8 cellular contexts compared by ENCODE assay signal in genomic region chr6:33201147-33201545, GRCh38. TPM values are rescaled to one million over a fixed set of nuclear protein-coding genes. Genes with fewer than 3 reads are reported as not detected.
A peak's percentile ranks its signal among the peaks of the same experiment; 100 is the strongest.
DNase-seq lines count a peak whose midpoint lies in the region; ATAC-seq, FAIRE-seq and TF ChIP-seq lines count a peak whose summit lies in the region.

No MANE protein-coding gene starts in this region.

- DNase-seq in T-cell (no peak), sigmoid colon (no peak), left colon (no peak), NOMO-1 treated with dmso at 0.1 percent for 144 hours (lab: John Stamatoyannopoulos, UW; ENCODE audit: unreplicated experiment) (no peak), urothelium cell line (ENCODE audit: low spot score) (no peak)

- H3K4me1 ChIP-seq in gastroesophageal sphincter (peaks cover 13 to 74% (median 30%) of the 10 kb centered on the region in 3 donors), sigmoid colon (peaks cover 0 to 68% (median 52%) of the 10 kb centered on the region in 4 donors)

- H3K9me3 Mint-ChIP-seq in T-cell: no peaks in the 10 kb centered on the region

- H3K9me3 ChIP-seq in gastroesophageal sphincter (no peaks in the 10 kb centered on the region), sigmoid colon (no peaks in the 10 kb centered on the region)

- H3K36me3 ChIP-seq in gastroesophageal sphincter (peaks cover 0 to 39% of the 10 kb centered on the region in 2 donors), sigmoid colon (peaks cover 20 to 43% (median 25%) of the 10 kb centered on the region in 4 donors)

- TF ChIP-seq EP300 in gastroesophageal sphincter (IDR thresholded peaks at IDR 0.05) (no peak), sigmoid colon (IDR thresholded peaks at IDR 0.05) (no peak)

- intact Hi-C loops in sigmoid colon (cut with DNase I): loop anchor here (2.0 to 10.0 kb wide), 7 partner anchors 40 to 1006 kb away; partner anchors contain the start of genes BRD2, GPSM3, PBX2 and RPS18
- intact Hi-C loops in left colon (cut with DNase I, micrococcal nuclease): no loop called here

- POLR2A ChIA-PET in T-cell (lab: Charles Lee): no interaction called here

- H3K27me3 Mint-ChIP-seq in T-cell: no peaks in the 10 kb centered on the region

- no peak for FAIRE-seq in urothelium cell line (lab: Jason Lieb, UNC)

- TF ChIP-seq POLR2A in gastroesophageal sphincter (IDR thresholded peaks at IDR 0.05) (no peak), sigmoid colon (IDR thresholded peaks at IDR 0.05) (no peak)

- H3K36me3 Mint-ChIP-seq in T-cell: peaks cover 33% of the 10 kb centered on the region

- TF ChIP-seq CTCF in GM12875 (IDR thresholded peaks at IDR 0.05; ENCODE audit: borderline replicate concordance, insufficient read depth, low read depth, low read length) (no peak), gastroesophageal sphincter (IDR thresholded peaks at IDR 0.05) (no peak), sigmoid colon (IDR thresholded peaks at IDR 0.05) (no peak)

- H3K27ac ChIP-seq in gastroesophageal sphincter (peak overlapping the region; percentile 56 to 96 (median 94)), sigmoid colon (peak overlapping the region; percentile 91 to 98 (median 96))

- H3K27ac Mint-ChIP-seq in T-cell: peak overlapping the region; percentile 99 to 100

- WGBS in gastroesophageal sphincter (ENCODE audit: low coverage in 1 of 2), 2 donors: 0% methylated on average over 7 of the region's 14 CpGs; no CpG with 5 or more reads in 1 of the 2 donors
- WGBS in sigmoid colon, 2 donors: 1 to 5% methylated on average over 14 of the region's 14 CpGs

- H3K4me3 ChIP-seq in GM12875 (ENCODE audit: low read depth, low read length) (peak overlapping the region; percentile 75), gastroesophageal sphincter (peak overlapping the region; percentile 76 to 95), sigmoid colon (peak overlapping the region; percentile 77 to 90 (median 84))

- no peaks in the 10 kb centered on the region for H3K27me3 ChIP-seq in gastroesophageal sphincter
- no peaks in the 10 kb centered on the region for H3K27me3 ChIP-seq in sigmoid colon

- H3K4me3 Mint-ChIP-seq in T-cell: peak overlapping the region; percentile 97 to 100 (median 99)

- CTCF ChIA-PET in T-cell (lab: Charles Lee): no interaction called here

- peaks cover 77 to 81% (median 81%) of the 10 kb centered on the region in 3 donors for H3K4me1 Mint-ChIP-seq in T-cell

- ATAC-seq in T-cell (replicated peaks in 1 of 4) (no peak), gastroesophageal sphincter (no peak), left colon (no peak), GM19328 (IDR thresholded peaks at IDR 0.05; ENCODE audit: unreplicated experiment) (no peak)

RNA-seq across cellular contexts. Expression of gene SLC39A7, which starts 0.5 kb away (rescaled TPM):
- total RNA-seq in T-cell (10 to 100 TPM; 19.1 to 44.0 (median 41.3) TPM), gastroesophageal sphincter (10 to 100 TPM; 54.6 to 79.9 (median 66.4) TPM), sigmoid colon (10 to 100 TPM; 48.7 to 52.1 (median 49.8) TPM), left colon (100 to 1,000 TPM; 128 to 203 TPM)
- 100 to 1,000 TPM in 1 of 3 donors, 10 to 100 TPM in 2; 31.2 to 189 (median 31.2) TPM for polyA plus RNA-seq in sigmoid colon

RNA-seq across cellular contexts. Expression of gene RXRB, which starts 0.7 kb away (rescaled TPM):
- total RNA-seq in T-cell (100 to 1,000 TPM in 2 of 5 donors, 10 to 100 TPM in 3; 65.5 to 104 (median 96.4) TPM), gastroesophageal sphincter (10 to 100 TPM; 20.0 to 38.8 (median 28.9) TPM), sigmoid colon (10 to 100 TPM; 27.8 to 32.4 (median 30.4) TPM), left colon (10 to 100 TPM; 34.4 to 37.0 TPM)
- polyA plus RNA-seq in sigmoid colon: 10 to 100 TPM; 15.6 to 33.2 (median 16.2) TPM

RNA-seq across cellular contexts. Expression of gene HSD17B8, which starts 3.3 kb away (rescaled TPM):
- total RNA-seq in T-cell (10 to 100 TPM; 13.9 to 27.7 (median 24.4) TPM), gastroesophageal sphincter (10 to 100 TPM in 3 of 4 donors, 1 to 10 TPM in 1; 2.2 to 16.1 (median 12.2) TPM), sigmoid colon (10 to 100 TPM in 3 of 4 donors, not detected in 1; 17.3 to 19.0 (median 18.9) TPM), left colon (10 to 100 TPM; 22.4 to 23.7 TPM)
- polyA plus RNA-seq in sigmoid colon: 10 to 100 TPM; 18.6 to 27.3 (median 21.3) TPM

RNA-seq across cellular contexts. Expression of gene RING1, which starts 7.2 kb away (rescaled TPM):
- total RNA-seq in T-cell (10 to 100 TPM; 37.7 to 43.8 (median 42.6) TPM), gastroesophageal sphincter (10 to 100 TPM; 12.5 to 23.8 (median 17.7) TPM), sigmoid colon (10 to 100 TPM; 13.2 to 18.1 (median 17.1) TPM), left colon (10 to 100 TPM; 27.4 to 29.7 TPM)
- polyA plus RNA-seq in sigmoid colon: 10 to 100 TPM; 27.7 to 36.0 (median 32.7) TPM

RNA-seq across cellular contexts. Expression of gene COL11A2, which starts 8.9 kb away (rescaled TPM):
- total RNA-seq in T-cell (1 to 10 TPM; 1.3 to 9.7 (median 2.7) TPM), gastroesophageal sphincter (1 to 10 TPM in 1 of 4 donors, under 1 TPM in 3; 0.35 to 1.4 (median 0.45) TPM), sigmoid colon (1 to 10 TPM in 1 of 4 donors, under 1 TPM in 2, not detected in 1; 0.16 to 1.4 (median 0.41) TPM), left colon (under 1 TPM; 0.45 to 0.55 TPM)
- under 1 TPM in 1 of 3 donors, not detected in 2; 0.60 TPM for polyA plus RNA-seq in sigmoid colon
